Comparison of ENCODE assay signal across 12 cellular contexts in the genomic region with DNA sequence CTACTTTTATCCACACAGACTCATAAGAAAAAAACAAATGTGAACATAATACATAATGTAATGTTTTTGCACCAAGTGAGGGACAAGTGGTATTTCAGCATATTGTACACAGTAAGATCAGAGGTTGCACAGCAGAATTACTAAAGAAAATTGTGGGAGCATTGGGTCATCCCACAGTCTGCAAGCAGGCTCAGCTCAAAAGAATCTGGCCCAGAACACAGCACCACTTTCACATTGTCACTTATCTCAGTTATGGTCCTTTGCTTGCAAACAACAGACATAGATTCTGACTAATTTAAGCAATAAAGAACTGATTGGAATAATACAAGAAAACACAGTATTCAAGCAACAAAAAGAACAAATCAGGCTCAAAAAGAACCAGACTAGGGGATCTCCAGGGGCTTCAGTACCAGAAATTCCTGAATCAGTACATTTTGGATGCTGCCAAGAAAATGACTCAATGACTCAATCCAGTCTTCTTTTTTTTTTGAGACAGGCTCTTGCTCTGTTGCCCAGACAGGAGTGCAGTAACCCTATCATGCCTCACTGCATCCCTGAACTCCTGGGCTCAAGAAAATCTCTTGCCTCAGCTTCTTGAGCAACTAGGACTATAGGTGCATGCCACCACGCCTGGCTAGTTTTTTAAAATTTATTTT. TPM values are rescaled to one million over a fixed set of nuclear protein-coding genes. Genes with fewer than 3 reads are reported as not detected.
DNase-seq lines count a peak whose midpoint lies in the region; ATAC-seq and TF ChIP-seq lines count a peak whose summit lies in the region.
"Had no signal": no experiment of that assay in that cellular context is flagged by ENCODE, and none has a peak within 500 bp of the region (broad histone marks: within the 10 kb centered on the region; RNA-seq: fewer than 3 reads in every experiment).

No MANE protein-coding gene starts in this region.

- no peaks in the 10 kb centered on the region for H3K9me3 Mint-ChIP-seq in chondrocyte (ENCODE audit: low read depth)

- no peak overlapping the region for H3K4me3 Mint-ChIP-seq in chondrocyte (ENCODE audit: unreplicated experiment)
- H3K4me3 Mint-ChIP-seq: CD4-positive, alpha-beta memory T cell had no signal

- H3K9me3 ChIP-seq in tibial nerve, result peaks cover 0 to 16% (median 0%) of the 10 kb centered on the region in 4 donors

- DNase-seq in AG08396 (ENCODE audit: low spot score), result peak; percentile 46
- DNase-seq in chondrocyte (ENCODE audit: low spot score), result no peak
- DNase-seq in medulla oblongata (ENCODE audit: extremely low spot score), result peak; percentile 4
- DNase-seq in stimulated activated CD4-positive, alpha-beta T cell treated with anti-CD3 and anti-CD28 coated beads, Interleukin-2, amount 100 ng/mL, for 48 hours, result no peak
- no peak for DNase-seq in SHP77 (lab: John Stamatoyannopoulos, UW)
- DNase-seq in NCI-H510A treated with DMSO at 0.1 percent for 48 hours (lab: John Stamatoyannopoulos, UW), result no peak
- no peak for DNase-seq in tibial nerve (ENCODE audit: low spot score in 2 of 2)
- DNase-seq: CD4-positive, alpha-beta memory T cell; NCI-H1105 treated with DMSO at 0.1 percent for 48 hours had no signal

- H3K27ac ChIP-seq in tibial nerve, result peak overlapping the region in 1 of 4 donors; percentile 23
- H3K27ac ChIP-seq: SK-N-MC had no signal

- WGBS in tibial nerve, 2 donors, result 76 to 95% methylated on average over 1 of the region's 1 CpG

- H3K4me3 ChIP-seq in tibial nerve, result no peak overlapping the region
- H3K4me3 ChIP-seq: SK-N-MC had no signal

- H3K36me3 ChIP-seq in tibial nerve, result no peaks in the 10 kb centered on the region

- H3K4me1 ChIP-seq in tibial nerve, result peaks cover 0 to 20% (median 3%) of the 10 kb centered on the region in 4 donors

- H3K27me3 ChIP-seq in tibial nerve, result no peaks in the 10 kb centered on the region

- TF ChIP-seq EP300 in tibial nerve (IDR thresholded peaks at IDR 0.05), result no peak

- no peak for TF ChIP-seq POLR2A in tibial nerve (IDR thresholded peaks at IDR 0.05)

- peak; percentile 25 for ATAC-seq in HG03432 (IDR thresholded peaks at IDR 0.05; ENCODE audit: unreplicated experiment)

- H3K27ac Mint-ChIP-seq in chondrocyte (ENCODE audit: unreplicated experiment), result peak overlapping the region; percentile 82
- H3K27ac Mint-ChIP-seq: CD4-positive, alpha-beta memory T cell had no signal

- peaks cover 23% of the 10 kb centered on the region for H3K4me1 Mint-ChIP-seq in chondrocyte (ENCODE audit: low read depth)
- H3K4me1 Mint-ChIP-seq: brain had no signal

- H3K36me3 Mint-ChIP-seq in chondrocyte (ENCODE audit: low read depth), result no peaks in the 10 kb centered on the region

- no peaks in the 10 kb centered on the region for H3K27me3 Mint-ChIP-seq in chondrocyte (ENCODE audit: low read depth)

- no peak for TF ChIP-seq CTCF in chondrocyte (IDR thresholded peaks at IDR 0.05)
- TF ChIP-seq CTCF in tibial nerve (IDR thresholded peaks at IDR 0.05), result no peak

RNA-seq across cellular contexts. Expression of gene EEA1, which starts 42.9 kb away (rescaled TPM):
- total RNA-seq in chondrocyte (35.5 to 44.7 TPM (median 41.8 TPM) in 3 replicates), tibial nerve (10 to 100 TPM; 18.4 to 34.8 (median 24.1) TPM)

Comparison
In these comparisons a context has a peak if more than half of its experiments do, and no peak if none do; other contexts are left out.
1. DNase-seq: peak in AG08396 (single experiment) and medulla oblongata (single experiment); none in chondrocyte (single experiment), stimulated activated CD4-positive, alpha-beta T cell treated with anti-CD3 and anti-CD28 coated beads, Interleukin-2, amount 100 ng/mL, for 48 hours (0 of 2), SHP77 (0 of 2), NCI-H510A treated with DMSO at 0.1 percent for 48 hours (single experiment) and tibial nerve (0 of 2).